In the genomic region with DNA sequence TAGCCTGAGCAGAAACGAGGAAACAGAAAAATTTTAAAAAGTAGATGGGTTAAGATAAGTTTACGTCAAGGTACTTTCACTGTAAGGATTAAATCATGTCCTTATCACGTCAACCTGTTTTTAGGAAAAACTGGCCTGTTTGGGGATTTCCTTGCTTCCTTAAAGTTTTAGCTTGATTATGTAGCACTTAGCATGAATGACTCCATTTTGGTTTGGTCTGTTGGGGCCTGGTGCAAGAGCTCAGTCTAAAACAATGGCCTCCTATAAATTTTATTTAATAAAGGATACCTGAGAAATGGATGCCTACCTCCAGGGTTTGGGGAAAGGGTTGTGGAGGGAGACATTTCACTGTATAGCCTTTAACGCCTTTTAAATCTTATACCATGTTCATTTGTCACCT, we compare ENCODE assay signal across 26 cellular contexts.
"Had no signal": no experiment of that assay in that cellular context is flagged by ENCODE, and none has a peak within 500 bp of the region (broad histone marks: within the 10 kb centered on the region; RNA-seq: fewer than 3 reads in every experiment).

No MANE protein-coding gene starts in this region.

- ATAC-seq: effector memory CD8-positive, alpha-beta T cell; esophagus mucosa; gastrocnemius medialis; heart right ventricle; left cardiac atrium; left lung; left ventricle myocardium superior; lower lobe of right lung; mucosa of descending colon had no signal

- DNase-seq: effector CD8-positive, alpha-beta T cell; effector memory CD8-positive, alpha-beta T cell; endodermal cell; erythroblast; esophagus squamous epithelium; foreskin fibroblast; foreskin melanocyte; gastrocnemius medialis; glutamatergic neuron; heart right ventricle; hippocampal formation; left cardiac atrium; left lung; left ventricle myocardium superior; lower lobe of right lung; mesenchymal stem cell; mucosa of descending colon; naive B cell had no signal

- H3K9me3 Mint-ChIP-seq: effector memory CD8-positive, alpha-beta T cell; endodermal cell; mesothelial cell of epicardium; naive B cell had no signal

- H3K4me1 Mint-ChIP-seq: naive B cell had no signal

- H3K4me3 Mint-ChIP-seq: effector memory CD8-positive, alpha-beta T cell; endodermal cell; mesothelial cell of epicardium; naive B cell had no signal

- H3K27me3 ChIP-seq: esophagus squamous epithelium, gastrocnemius medialis, heart right ventricle, left lung had no signal

- FAIRE-seq: colon, endometrium, islet of Langerhans, keratinocyte had no signal

- H3K4me1 ChIP-seq: esophagus squamous epithelium, gastrocnemius medialis had no signal

- H3K9me3 ChIP-seq: esophagus squamous epithelium, gastrocnemius medialis, heart right ventricle, left lung, lower lobe of right lung, mucosa of descending colon had no signal

- H3K27ac ChIP-seq: coronary artery, epithelial cell of prostate, esophagus squamous epithelium, gastrocnemius medialis, lower lobe of right lung had no signal

- H3K36me3 Mint-ChIP-seq: mesothelial cell of epicardium, naive B cell had no signal

- H3K4me3 ChIP-seq: coronary artery, esophagus squamous epithelium, gastrocnemius medialis, heart right ventricle, left lung, lower lobe of right lung, mucosa of descending colon had no signal

- H3K36me3 ChIP-seq: esophagus squamous epithelium, gastrocnemius medialis, heart right ventricle, left lung, lower lobe of right lung had no signal

- H3K27ac Mint-ChIP-seq: effector memory CD8-positive, alpha-beta T cell; endodermal cell; mesothelial cell of epicardium had no signal

- H3K27me3 Mint-ChIP-seq: effector memory CD8-positive, alpha-beta T cell; naive B cell had no signal
